In genomic region chr19:51366999-51367564, GRCh38 we compare ENCODE assay signal across 8 cellular contexts. TPM values are rescaled to one million over a fixed set of nuclear protein-coding genes. Genes with fewer than 3 reads are reported as not detected.
DNase-seq lines count a peak whose midpoint lies in the region; ATAC-seq lines count a peak whose summit lies in the region.

No MANE protein-coding gene starts in this region.

- H3K36me3 Mint-ChIP-seq in activated T-helper 2 cell treated with anti-CD3 and anti-CD28 coated beads, Interferon-gamma antibody, Interleukin-2, Interleukin-4, amounts not matched to agents 10 μg/mL and 5 μg/mL and 100 μg/mL, durations not matched to agents 14 hours and 24 hours and 36 hours (ENCODE audit: low read depth) = peaks cover 58% of the 10 kb centered on the region

- peak overlapping the region; percentile 94 for H3K4me3 ChIP-seq in skeletal muscle cell (ENCODE audit: low read depth, low read length)

- intact Hi-C loops in activated T-helper 2 cell treated with anti-CD3 and anti-CD28 coated beads, Interferon-gamma antibody, Interleukin-2, Interleukin-4, amounts not matched to agents 10 μg/mL and 5 μg/mL and 100 μg/mL, durations not matched to agents 14 hours and 24 hours and 36 hours (cut with micrococcal nuclease) = loop anchor here (1.0 kb wide), 2 partner anchors 27 to 28 kb away; no protein-coding TSS in a partner anchor
- intact Hi-C loops in left cardiac atrium (cut with DNase I) = loop anchor here in 1 of 2 donors (2.0 kb wide), 1 partner anchor 28 kb away; no protein-coding TSS in a partner anchor

- no peaks in the 10 kb centered on the region for H3K9me3 Mint-ChIP-seq in activated T-helper 2 cell treated with anti-CD3 and anti-CD28 coated beads, Interferon-gamma antibody, Interleukin-2, Interleukin-4, amounts not matched to agents 10 μg/mL and 5 μg/mL and 100 μg/mL, durations not matched to agents 14 hours and 24 hours and 36 hours

- H3K4me3 Mint-ChIP-seq in activated T-helper 2 cell treated with anti-CD3 and anti-CD28 coated beads, Interferon-gamma antibody, Interleukin-2, Interleukin-4, amounts not matched to agents 10 μg/mL and 5 μg/mL and 100 μg/mL, durations not matched to agents 14 hours and 24 hours and 36 hours (ENCODE audit: low read depth) = peak overlapping the region; percentile 98

- DNase-seq in Kasumi-1 (lab: John Stamatoyannopoulos, UW) (peak; percentile 27 to 64), left cardiac atrium (peak; percentile 45), skeletal muscle cell (ENCODE audit: low read depth) (no peak), pons (ENCODE audit: low spot score) (no peak)
- DNase-seq in activated T-helper 2 cell treated with anti-CD3 and anti-CD28 coated beads, Interferon-gamma antibody, Interleukin-2, Interleukin-4, amounts not matched to agents 10 μg/mL and 5 μg/mL and 100 μg/mL, durations not matched to agents 14 hours and 24 hours and 36 hours (ENCODE audit: low spot score) = no peak

- peaks cover 52% of the 10 kb centered on the region for H3K4me1 Mint-ChIP-seq in activated T-helper 2 cell treated with anti-CD3 and anti-CD28 coated beads, Interferon-gamma antibody, Interleukin-2, Interleukin-4, amounts not matched to agents 10 μg/mL and 5 μg/mL and 100 μg/mL, durations not matched to agents 14 hours and 24 hours and 36 hours (ENCODE audit: low read depth)

- H3K27ac Mint-ChIP-seq in activated T-helper 2 cell treated with anti-CD3 and anti-CD28 coated beads, Interferon-gamma antibody, Interleukin-2, Interleukin-4, amounts not matched to agents 10 μg/mL and 5 μg/mL and 100 μg/mL, durations not matched to agents 14 hours and 24 hours and 36 hours = peak overlapping the region; percentile 95

- H3K27me3 Mint-ChIP-seq in activated T-helper 2 cell treated with anti-CD3 and anti-CD28 coated beads, Interferon-gamma antibody, Interleukin-2, Interleukin-4, amounts not matched to agents 10 μg/mL and 5 μg/mL and 100 μg/mL, durations not matched to agents 14 hours and 24 hours and 36 hours (ENCODE audit: low read depth) = no peaks in the 10 kb centered on the region

- ATAC-seq in GM21360 (IDR thresholded peaks at IDR 0.05; ENCODE audit: unreplicated experiment) (peak; percentile 22), left cardiac atrium (peak in 1 of 2 donors; percentile 0), GM19463 (IDR thresholded peaks at IDR 0.05; ENCODE audit: unreplicated experiment) (no peak), GM21737 (IDR thresholded peaks at IDR 0.05; ENCODE audit: unreplicated experiment) (no peak)

RNA-seq across cellular contexts. Expression of gene ETFB, which starts 0.9 kb away (rescaled TPM):
- 209 and 215 TPM in 2 replicates for total RNA-seq in activated T-helper 2 cell treated with anti-CD3 and anti-CD28 coated beads, Interferon-gamma antibody, Interleukin-2, Interleukin-4, amounts not matched to agents 10 μg/mL and 5 μg/mL and 100 μg/mL, durations not matched to agents 14 hours and 24 hours and 36 hours
- 100 to 1,000 TPM; 225 to 267 TPM for total RNA-seq in left cardiac atrium

RNA-seq across cellular contexts. Expression of gene CLDND2, which starts 1.7 kb away (rescaled TPM):
- total RNA-seq in activated T-helper 2 cell treated with anti-CD3 and anti-CD28 coated beads, Interferon-gamma antibody, Interleukin-2, Interleukin-4, amounts not matched to agents 10 μg/mL and 5 μg/mL and 100 μg/mL, durations not matched to agents 14 hours and 24 hours and 36 hours = 13.8 and 14.9 TPM in 2 replicates
- 1 to 10 TPM; 1.3 to 2.5 TPM for total RNA-seq in left cardiac atrium

RNA-seq across cellular contexts. Expression of gene NKG7, which starts 5.4 kb away (rescaled TPM):
- 332 and 342 TPM in 2 replicates for total RNA-seq in activated T-helper 2 cell treated with anti-CD3 and anti-CD28 coated beads, Interferon-gamma antibody, Interleukin-2, Interleukin-4, amounts not matched to agents 10 μg/mL and 5 μg/mL and 100 μg/mL, durations not matched to agents 14 hours and 24 hours and 36 hours
- 1 to 10 TPM in 1 of 2 donors, under 1 TPM in 1; 0.89 to 4.0 TPM for total RNA-seq in left cardiac atrium

RNA-seq across cellular contexts. Expression of gene LIM2, which starts 20.7 kb away (rescaled TPM):
- total RNA-seq in activated T-helper 2 cell treated with anti-CD3 and anti-CD28 coated beads, Interferon-gamma antibody, Interleukin-2, Interleukin-4, amounts not matched to agents 10 μg/mL and 5 μg/mL and 100 μg/mL, durations not matched to agents 14 hours and 24 hours and 36 hours = not detected in 2 replicates
- not detected for total RNA-seq in left cardiac atrium

RNA-seq across cellular contexts. Expression of gene C19orf84, which starts 23.3 kb away (rescaled TPM):
- total RNA-seq in activated T-helper 2 cell treated with anti-CD3 and anti-CD28 coated beads, Interferon-gamma antibody, Interleukin-2, Interleukin-4, amounts not matched to agents 10 μg/mL and 5 μg/mL and 100 μg/mL, durations not matched to agents 14 hours and 24 hours and 36 hours = 0.14 and 0.27 TPM in 2 replicates
- total RNA-seq in left cardiac atrium = not detected

Comparison
In these comparisons a context has a peak if more than half of its experiments do, and no peak if none do; other contexts are left out.
1. DNase-seq: peak in Kasumi-1 (2 of 2) and left cardiac atrium (single experiment); none in activated T-helper 2 cell treated with anti-CD3 and anti-CD28 coated beads, Interferon-gamma antibody, Interleukin-2, Interleukin-4, amounts not matched to agents 10 μg/mL and 5 μg/mL and 100 μg/mL, durations not matched to agents 14 hours and 24 hours and 36 hours (single experiment), skeletal muscle cell (single experiment) and pons (single experiment).
2. RNA of gene NKG7, which starts 5.4 kb away (total RNA-seq): 332 to 342 TPM in activated T-helper 2 cell treated with anti-CD3 and anti-CD28 coated beads, Interferon-gamma antibody, Interleukin-2, Interleukin-4, amounts not matched to agents 10 μg/mL and 5 μg/mL and 100 μg/mL, durations not matched to agents 14 hours and 24 hours and 36 hours; 0.89 to 4.0 TPM in left cardiac atrium; every median in the first group is over 10 times any median in the second.